In genomic region chrX:55455708-55456107, GRCh38 we compare ENCODE assay signal across 1 cellular context. TPM values are rescaled to one million over a fixed set of nuclear protein-coding genes. Genes with fewer than 3 reads are reported as not detected.
"Had no signal": no experiment of that assay in that cellular context is flagged by ENCODE, and none has a peak within 500 bp of the region (broad histone marks: within the 10 kb centered on the region; RNA-seq: fewer than 3 reads in every experiment).

No MANE protein-coding gene starts in this region.

RNA-seq across cellular contexts. Expression of gene USP51, which starts 33.9 kb away (rescaled TPM):
- total RNA-seq: HepG2 had no signal
- polyA plus RNA-seq: HepG2 had no signal
